Comparison of ENCODE assay signal across 22 cellular contexts in genomic region chr10:122207135-122207534, GRCh38.
"Had no signal": no experiment of that assay in that cellular context is flagged by ENCODE, and none has a peak within 500 bp of the region (broad histone marks: within the 10 kb centered on the region; RNA-seq: fewer than 3 reads in every experiment).

No MANE protein-coding gene starts in this region.

- H3K4me1 Mint-ChIP-seq: activated CD4-positive, alpha-beta T cell treated with anti-CD3 and anti-CD28 coated beads, Interleukin-2, amount 10 ng/mL, durations not matched to agents 7 days and 5 days; activated naive CD8-positive, alpha-beta T cell treated with anti-CD3 and anti-CD28 coated beads, Interleukin-2, amount 50 U/mL, for 24 hours; T-cell had no signal

- H3K27ac Mint-ChIP-seq: activated CD4-positive, alpha-beta memory T cell treated with anti-CD3 and anti-CD28 coated beads for 36 hours; activated CD4-positive, alpha-beta T cell treated with anti-CD3 and anti-CD28 coated beads, Interleukin-2, amount 10 ng/mL, durations not matched to agents 7 days and 5 days; activated naive CD4-positive, alpha-beta T cell treated with anti-CD3 and anti-CD28 coated beads, Interleukin-2, amount 50 U/mL, for 72 hours; activated naive CD8-positive, alpha-beta T cell treated with anti-CD3 and anti-CD28 coated beads, Interleukin-2, amount 50 U/mL, for 24 hours; T-cell had no signal

- ATAC-seq: activated naive CD4-positive, alpha-beta T cell treated with anti-CD3 and anti-CD28 coated beads, Interleukin-2, amount 50 U/mL, for 72 hours; activated naive CD8-positive, alpha-beta T cell treated with anti-CD3 and anti-CD28 coated beads, Interleukin-2, amount 50 U/mL, for 24 hours; activated T-cell treated with anti-CD3 and anti-CD28 coated beads, Interleukin-2, amount 50 U/mL, for 4 hours; body of pancreas; K562; T-cell had no signal

- H3K4me3 Mint-ChIP-seq: activated CD4-positive, alpha-beta memory T cell treated with anti-CD3 and anti-CD28 coated beads for 36 hours; activated CD4-positive, alpha-beta T cell treated with anti-CD3 and anti-CD28 coated beads, Interleukin-2, amount 10 ng/mL, durations not matched to agents 7 days and 5 days; activated naive CD8-positive, alpha-beta T cell treated with anti-CD3 and anti-CD28 coated beads, Interleukin-2, amount 50 U/mL, for 24 hours; activated T-cell treated with anti-CD3 and anti-CD28 coated beads, Interleukin-2, amount 50 U/mL, for 4 hours; T-cell had no signal

- DNase-seq: activated CD4-positive, alpha-beta memory T cell treated with anti-CD3 and anti-CD28 coated beads for 36 hours; activated CD4-positive, alpha-beta T cell treated with anti-CD3 and anti-CD28 coated beads, Interleukin-2, amount 10 ng/mL, durations not matched to agents 7 days and 5 days; activated CD4-positive, CD25-positive, alpha-beta regulatory T cell; activated CD8-positive, alpha-beta memory T cell treated with anti-CD3 and anti-CD28 coated beads for 24 hours; activated effector memory CD4-positive, alpha-beta T cell treated with anti-CD3 and anti-CD28 coated beads, Interleukin-2, amount 50 U/mL, for 16 hours; activated naive CD4-positive, alpha-beta T cell treated with Interleukin-2 at 50 U/mL for 16 hours; activated naive CD8-positive, alpha-beta T cell treated with anti-CD3 and anti-CD28 coated beads, Interleukin-2, amount 50 U/mL, for 24 hours; activated T-cell treated with anti-CD3 and anti-CD28 coated beads, Interleukin-2, amount 50 U/mL, for 4 hours; amniotic stem cell; body of pancreas; Karpas-422; MM.1S; NCI-H1105; NCI-H2029 treated with DMSO at 0.1 percent for 48 hours; PC-3; T-cell; T-helper 2 cell; T1000 had no signal

- H3K27me3 Mint-ChIP-seq: activated CD4-positive, alpha-beta memory T cell treated with anti-CD3 and anti-CD28 coated beads for 36 hours; activated CD4-positive, alpha-beta T cell treated with anti-CD3 and anti-CD28 coated beads, Interleukin-2, amount 10 ng/mL, durations not matched to agents 7 days and 5 days had no signal

- H3K4me1 ChIP-seq: ascending aorta, body of pancreas had no signal

- H3K27me3 ChIP-seq: ascending aorta, body of pancreas had no signal

- H3K9me3 Mint-ChIP-seq: activated CD4-positive, alpha-beta memory T cell treated with anti-CD3 and anti-CD28 coated beads for 36 hours; activated CD4-positive, alpha-beta T cell treated with anti-CD3 and anti-CD28 coated beads, Interleukin-2, amount 10 ng/mL, durations not matched to agents 7 days and 5 days; activated naive CD4-positive, alpha-beta T cell treated with anti-CD3 and anti-CD28 coated beads, Interleukin-2, amount 50 U/mL, for 72 hours; activated naive CD8-positive, alpha-beta T cell treated with anti-CD3 and anti-CD28 coated beads, Interleukin-2, amount 50 U/mL, for 24 hours; activated T-cell treated with anti-CD3 and anti-CD28 coated beads, Interleukin-2, amount 50 U/mL, for 4 hours; T-cell had no signal

- H3K36me3 Mint-ChIP-seq: activated CD4-positive, alpha-beta memory T cell treated with anti-CD3 and anti-CD28 coated beads for 36 hours; activated naive CD4-positive, alpha-beta T cell treated with anti-CD3 and anti-CD28 coated beads, Interleukin-2, amount 50 U/mL, for 72 hours; T-cell had no signal

- H3K9me3 ChIP-seq: ascending aorta, body of pancreas had no signal

- H3K27ac ChIP-seq: ascending aorta, body of pancreas, SK-N-MC had no signal

- H3K4me3 ChIP-seq: ascending aorta, body of pancreas, K562, SK-N-MC had no signal
